ENCODE assay signal across 9 cellular contexts in the genomic region with DNA sequence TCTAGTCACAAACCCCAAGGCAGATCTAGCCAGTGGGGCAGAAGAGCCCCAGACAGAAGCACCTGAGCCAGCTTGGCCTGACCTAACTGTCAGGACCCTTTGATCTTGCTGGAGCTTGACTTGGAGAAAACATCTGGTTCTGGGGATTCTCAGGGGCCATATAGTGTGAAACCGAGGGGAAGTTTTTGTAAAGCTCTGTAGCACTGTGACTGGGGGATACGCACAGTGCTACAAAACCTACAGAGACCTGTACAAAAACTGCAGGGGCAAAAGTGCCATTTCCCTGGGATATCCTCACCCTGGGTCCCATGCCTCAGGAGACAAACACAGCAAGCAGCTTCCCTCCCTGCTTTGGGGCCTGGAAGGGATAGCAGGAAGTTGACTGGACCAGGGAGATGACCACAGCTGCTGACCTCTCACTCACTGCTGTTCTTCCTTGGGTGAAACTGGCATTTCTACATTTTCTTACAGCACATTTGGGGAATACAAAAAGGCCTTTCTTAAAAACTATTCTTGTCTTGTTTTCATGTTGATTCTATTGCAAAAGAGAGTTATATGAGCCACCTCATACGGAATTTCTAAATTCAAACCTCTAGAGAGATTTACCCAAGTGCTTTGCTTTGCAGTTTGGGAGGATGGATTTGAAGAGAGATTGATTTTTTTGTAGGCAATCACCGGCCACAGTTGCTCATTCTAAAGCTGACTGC.
DNase-seq lines count a peak whose midpoint lies in the region; ATAC-seq, FAIRE-seq and TF ChIP-seq lines count a peak whose summit lies in the region.
"Had no signal": no experiment of that assay in that cellular context is flagged by ENCODE, and none has a peak within 500 bp of the region (broad histone marks: within the 10 kb centered on the region; RNA-seq: fewer than 3 reads in every experiment).

No MANE protein-coding gene starts in this region.

- H3K4me3 Mint-ChIP-seq in progenitor cell of endocrine pancreas (ENCODE audit: low read depth), result no peak overlapping the region

- no peaks in the 10 kb centered on the region for H3K36me3 Mint-ChIP-seq in progenitor cell of endocrine pancreas (ENCODE audit: insufficient read depth)

- peak; percentile 30 for DNase-seq in UCSD-AML1 (lab: John Stamatoyannopoulos, UW; ENCODE audit: unreplicated experiment)
- no peak for DNase-seq in progenitor cell of endocrine pancreas (ENCODE audit: low spot score, unreplicated experiment)
- DNase-seq in GOT3 (lab: John Stamatoyannopoulos, UW), result no peak
- no peak for DNase-seq in hippocampal formation (lab: John Stamatoyannopoulos, UW)
- no peak for DNase-seq in urothelium cell line (ENCODE audit: low spot score)
- no peak for DNase-seq in A172 (ENCODE audit: low spot score)
- DNase-seq: NCI-H510A had no signal

- H3K27me3 Mint-ChIP-seq in progenitor cell of endocrine pancreas, result peaks cover 8% of the 10 kb centered on the region

- H3K9me3 Mint-ChIP-seq in progenitor cell of endocrine pancreas (ENCODE audit: low read depth), result peaks cover 3% of the 10 kb centered on the region

- no peaks in the 10 kb centered on the region for H3K4me1 Mint-ChIP-seq in progenitor cell of endocrine pancreas (ENCODE audit: low read depth)

- no peak for FAIRE-seq in urothelium cell line (lab: Jason Lieb, UNC)

- H3K27ac Mint-ChIP-seq in progenitor cell of endocrine pancreas, result peak overlapping the region; percentile 17

- ATAC-seq in GM19023 (IDR thresholded peaks at IDR 0.05; ENCODE audit: unreplicated experiment) (peak; percentile 37), HG02840 (IDR thresholded peaks at IDR 0.05; ENCODE audit: low FRiP score, unreplicated experiment) (peak; percentile 51)

- TF ChIP-seq CTCF in progenitor cell of endocrine pancreas (IDR thresholded peaks at IDR 0.05; ENCODE audit: unreplicated experiment), result no peak
